18 cellular contexts compared by ENCODE assay signal in the genomic region with DNA sequence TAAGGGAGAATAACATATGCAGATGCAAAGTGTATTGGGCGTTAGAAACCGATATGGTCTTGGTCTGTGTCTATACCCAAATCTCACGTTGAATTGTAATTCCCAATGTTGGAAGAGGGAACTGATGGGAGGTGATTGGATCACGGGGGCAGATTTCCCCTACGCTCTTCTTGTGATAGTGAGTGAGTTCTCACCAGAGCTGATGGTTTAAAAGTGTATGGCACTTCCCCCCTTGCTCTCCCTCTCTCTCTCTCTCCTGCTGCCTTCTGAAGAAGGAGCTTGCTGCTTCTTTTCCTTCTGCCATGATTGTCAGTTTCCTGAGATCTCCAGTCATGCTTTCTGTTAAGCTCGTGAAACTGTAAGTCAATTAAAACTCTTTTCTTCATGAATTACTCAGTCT.
A peak's percentile ranks its signal among the peaks of the same experiment; 100 is the strongest.
DNase-seq lines count a peak whose midpoint lies in the region; ATAC-seq lines count a peak whose summit lies in the region.
"Had no signal": no experiment of that assay in that cellular context is flagged by ENCODE, and none has a peak within 500 bp of the region (broad histone marks: within the 10 kb centered on the region; RNA-seq: fewer than 3 reads in every experiment).

No MANE protein-coding gene starts in this region.

- intact Hi-C loops in naive thymus-derived CD4-positive, alpha-beta T cell (cut with micrococcal nuclease), result no loop called here

- H3K36me3 ChIP-seq in mesenchymal stem cell (ENCODE audit: control insufficient read depth in 1 of 2, insufficient read depth in 2 of 2, low read depth in 1 of 2, low read length in 2 of 2), result no peaks in the 10 kb centered on the region
- no peaks in the 10 kb centered on the region for H3K36me3 ChIP-seq in naive thymus-derived CD4-positive, alpha-beta T cell (ENCODE audit: control insufficient read depth in 2 of 3, insufficient read depth in 3 of 3, low read length in 3 of 3)

- no peak overlapping the region for H3K23ac ChIP-seq in mesenchymal stem cell (ENCODE audit: low read length in 2 of 2)

- H2BK15ac ChIP-seq in mesenchymal stem cell (ENCODE audit: low read depth, poor library complexity, severe bottlenecking), result no peak overlapping the region

- POLR2A ChIA-PET in naive thymus-derived CD4-positive, alpha-beta T cell (lab: Charles Lee), result no interaction called here

- H3K4ac ChIP-seq in mesenchymal stem cell (ENCODE audit: low read depth in 1 of 2, low read length in 2 of 2), result no peak overlapping the region

- no peak overlapping the region for H3K4me2 ChIP-seq in mesenchymal stem cell (ENCODE audit: low read length, poor library complexity, severe bottlenecking)

- H3K27ac ChIP-seq in mesenchymal stem cell (ENCODE audit: low read length, poor library complexity, severe bottlenecking), result no peak overlapping the region
- no peak overlapping the region for H3K27ac ChIP-seq in naive thymus-derived CD4-positive, alpha-beta T cell (ENCODE audit: low read depth, low read length)

- no peak overlapping the region for H3K14ac ChIP-seq in mesenchymal stem cell (ENCODE audit: low read length in 2 of 2)

- H4K8ac ChIP-seq in mesenchymal stem cell (ENCODE audit: low read length), result no peak overlapping the region

- no peak overlapping the region for H3K18ac ChIP-seq in mesenchymal stem cell (ENCODE audit: low read depth in 1 of 2, low read length in 2 of 2)

- no peak overlapping the region for H2AK5ac ChIP-seq in mesenchymal stem cell (ENCODE audit: low read length, severe bottlenecking)

- no peaks in the 10 kb centered on the region for H3K36me3 Mint-ChIP-seq in naive thymus-derived CD4-positive, alpha-beta T cell

- no peaks in the 10 kb centered on the region for H3K4me1 ChIP-seq in mesenchymal stem cell (ENCODE audit: control insufficient read depth, insufficient read depth, low read depth, low read length)
- H3K4me1 ChIP-seq in naive thymus-derived CD4-positive, alpha-beta T cell (ENCODE audit: control insufficient read depth in 2 of 2, insufficient read depth in 2 of 2, low read length in 2 of 2), result no peaks in the 10 kb centered on the region

- H3K9ac ChIP-seq in mesenchymal stem cell (ENCODE audit: low read length), result no peak overlapping the region

- no peaks in the 10 kb centered on the region for H3K27me3 Mint-ChIP-seq in naive thymus-derived CD4-positive, alpha-beta T cell

- H3K4me3 Mint-ChIP-seq in naive thymus-derived CD4-positive, alpha-beta T cell, result no peak overlapping the region
- H3K4me3 Mint-ChIP-seq: T-helper 1 cell treated with Interleukin-12 subunit alpha and Interleukin-12 subunit beta and Interleukin-4 antibody, amounts not matched to agents 30 μg/mL and 1 μg/mL, for 36 hours had no signal

- no peaks in the 10 kb centered on the region for H3K27me3 ChIP-seq in mesenchymal stem cell (ENCODE audit: control insufficient read depth in 1 of 2, insufficient read depth in 1 of 2, low read length in 2 of 2)
- H3K27me3 ChIP-seq in naive thymus-derived CD4-positive, alpha-beta T cell (ENCODE audit: control insufficient read depth in 2 of 2, insufficient read depth in 2 of 2, low read length in 2 of 2), result no peaks in the 10 kb centered on the region

- no peak overlapping the region for H4K91ac ChIP-seq in mesenchymal stem cell (ENCODE audit: low read length)

- H3K4me1 Mint-ChIP-seq in naive thymus-derived CD4-positive, alpha-beta T cell, result no peaks in the 10 kb centered on the region

- no peaks in the 10 kb centered on the region for H3K9me3 ChIP-seq in mesenchymal stem cell (ENCODE audit: control insufficient read depth, low read length)
- H3K9me3 ChIP-seq in naive thymus-derived CD4-positive, alpha-beta T cell (ENCODE audit: control insufficient read depth in 2 of 3, low read length in 3 of 3), result no peaks in the 10 kb centered on the region

- no peak overlapping the region for H2BK5ac ChIP-seq in mesenchymal stem cell (ENCODE audit: low read depth, low read length, poor library complexity, severe bottlenecking)

- no peak for ATAC-seq in naive thymus-derived CD4-positive, alpha-beta T cell

- DNase-seq in DMS53 (lab: John Stamatoyannopoulos, UW) (peak; percentile 55), NCI-H2227 (lab: John Stamatoyannopoulos, UW; ENCODE audit: unreplicated experiment) (peak; percentile 51), OCI-M1 (lab: John Stamatoyannopoulos, UW) (peak; percentile 30), mesenchymal stem cell (no peak), HPDE6-E6E7 (ENCODE audit: extremely low spot score) (no peak)
- DNase-seq in activated T-cell treated with anti-CD3 and anti-CD28 coated beads, Interleukin-2, amount 50 U/mL, for 48 hours, result no peak
- DNase-seq in naive thymus-derived CD4-positive, alpha-beta T cell, result no peak
- DNase-seq: AML-193, EL, H9, KBM-7, NCI-H1092, NCI-H1436 treated with DMSO at 0.1 percent for 48 hours, NCI-H1930, NCI-H226, NCI-H526 treated with DMSO at 0.1 percent for 48 hours, Right ventricle myocardium superior had no signal

- no peak overlapping the region for H3K4me3 ChIP-seq in mesenchymal stem cell (ENCODE audit: insufficient read depth in 1 of 2, low read depth in 1 of 2, low read length in 2 of 2)
- H3K4me3 ChIP-seq in naive thymus-derived CD4-positive, alpha-beta T cell (ENCODE audit: low read length), result no peak overlapping the region

- no peaks in the 10 kb centered on the region for H3K79me1 ChIP-seq in mesenchymal stem cell (replicated peaks; ENCODE audit: low read length, poor library complexity, severe bottlenecking)

- peak overlapping the region; percentile 53 for H2AFZ ChIP-seq in mesenchymal stem cell (ENCODE audit: low read depth, low read length)

- 100% methylated on average over 5 of the region's 6 CpGs for WGBS in mesenchymal stem cell

- H2BK12ac ChIP-seq in mesenchymal stem cell (ENCODE audit: low read length in 2 of 2), result no peak overlapping the region

- no peak overlapping the region for H3K27ac Mint-ChIP-seq in naive thymus-derived CD4-positive, alpha-beta T cell
- H3K27ac Mint-ChIP-seq: T-helper 1 cell treated with Interleukin-12 subunit alpha and Interleukin-12 subunit beta and Interleukin-4 antibody, amounts not matched to agents 30 μg/mL and 1 μg/mL, for 36 hours had no signal

- CTCF ChIA-PET in naive thymus-derived CD4-positive, alpha-beta T cell (lab: Charles Lee), result no interaction called here

- no peak overlapping the region for H2BK120ac ChIP-seq in mesenchymal stem cell (ENCODE audit: low read depth, low read length)

- H3K9me3 Mint-ChIP-seq in naive thymus-derived CD4-positive, alpha-beta T cell, result peaks cover 0 to 15% (median 8%) of the 10 kb centered on the region in 11 donors

Comparison
In these comparisons a context has a peak if more than half of its experiments do, and no peak if none do; other contexts are left out.
1. DNase-seq: peak in DMS53 (single experiment), NCI-H2227 (single experiment) and OCI-M1 (single experiment); none in mesenchymal stem cell (single experiment), activated T-cell treated with anti-CD3 and anti-CD28 coated beads, Interleukin-2, amount 50 U/mL, for 48 hours (0 of 2), HPDE6-E6E7 (single experiment) and naive thymus-derived CD4-positive, alpha-beta T cell (0 of 9).